Comparison of ENCODE assay signal across 8 cellular contexts in genomic region chr2:85433511-85434089, GRCh38. TPM values are rescaled to one million over a fixed set of nuclear protein-coding genes. Genes with fewer than 3 reads are reported as not detected.
DNase-seq lines count a peak whose midpoint lies in the region; ATAC-seq and TF ChIP-seq lines count a peak whose summit lies in the region.

No MANE protein-coding gene starts in this region.

- ATAC-seq in HG02870 (IDR thresholded peaks at IDR 0.05; ENCODE audit: unreplicated experiment), result no peak
- no peak for ATAC-seq in HG03139 (IDR thresholded peaks at IDR 0.05; ENCODE audit: unreplicated experiment)

- DNase-seq in NCI-H524 (lab: John Stamatoyannopoulos, UW), result peak; percentile 79 to 81
- no peak for DNase-seq in epithelial cell of proximal tubule (ENCODE audit: low read depth)
- no peak for DNase-seq in activated effector memory CD4-positive, alpha-beta T cell treated with Interleukin-2 at 50 U/mL for 16 hours
- no peak for DNase-seq in activated CD8-positive, alpha-beta memory T cell treated with anti-CD3 and anti-CD28 coated beads for 24 hours

- no peak for TF ChIP-seq CTCF in epithelial cell of proximal tubule (conservative IDR thresholded peaks at IDR 0.05; ENCODE audit: low read depth, low read length)

- no peaks in the 10 kb centered on the region for H3K27me3 ChIP-seq in BLaER1 treated with 17β-estradiol and CSF1 and Interleukin-3, amounts not matched to agents 10 nM and 100 nM
- H3K27me3 ChIP-seq in mucosa of stomach (ENCODE audit: control insufficient read depth, insufficient read depth, low read length), result no peaks in the 10 kb centered on the region

- H3K4me2 ChIP-seq in BLaER1 treated with 17β-estradiol and CSF1 and Interleukin-3, amounts not matched to agents 10 nM and 100 nM, result peak overlapping the region; percentile 72 to 95 (median 90)

- H3K9me3 ChIP-seq in BLaER1 treated with 17β-estradiol and CSF1 and Interleukin-3, amounts not matched to agents 10 nM and 100 nM (replicated peaks in 1 of 11), result no peaks in the 10 kb centered on the region
- H3K9me3 ChIP-seq in mucosa of stomach (ENCODE audit: control insufficient read depth, low read length), result no peaks in the 10 kb centered on the region

- peak overlapping the region in 9 of 11 experiments; percentile 7 to 88 (median 45); a peak in 11 of 22 replicates for H3K9ac ChIP-seq in BLaER1 treated with 17β-estradiol and CSF1 and Interleukin-3, amounts not matched to agents 10 nM and 100 nM
- H3K9ac ChIP-seq in mucosa of stomach (ENCODE audit: low read length), result peak overlapping the region; percentile 50

- H4K20me1 ChIP-seq in BLaER1 treated with 17β-estradiol and CSF1 and Interleukin-3, amounts not matched to agents 10 nM and 100 nM, result no peaks in the 10 kb centered on the region

- H3K4me1 ChIP-seq in BLaER1 treated with 17β-estradiol and CSF1 and Interleukin-3, amounts not matched to agents 10 nM and 100 nM, result peaks cover 83 to 93% (median 91%) of the 10 kb centered on the region in 10 experiments
- peaks cover 52% of the 10 kb centered on the region for H3K4me1 ChIP-seq in mucosa of stomach (ENCODE audit: control insufficient read depth, insufficient read depth, low read length)

- no peaks in the 10 kb centered on the region for H3K36me3 ChIP-seq in BLaER1 treated with 17β-estradiol and CSF1 and Interleukin-3, amounts not matched to agents 10 nM and 100 nM
- no peaks in the 10 kb centered on the region for H3K36me3 ChIP-seq in mucosa of stomach (ENCODE audit: control insufficient read depth, insufficient read depth, low read length)

- H3K27ac ChIP-seq in BLaER1 treated with 17β-estradiol and CSF1 and Interleukin-3, amounts not matched to agents 10 nM and 100 nM, result peak overlapping the region in 8 of 11 experiments; percentile 41 to 97 (median 92); a peak in 12 of 22 replicates

- no peak overlapping the region for H3K4me3 ChIP-seq in BLaER1 treated with 17β-estradiol and CSF1 and Interleukin-3, amounts not matched to agents 10 nM and 100 nM
- H3K4me3 ChIP-seq in epithelial cell of proximal tubule (ENCODE audit: low read depth, low read length) (peak overlapping the region; percentile 15), mucosa of stomach (ENCODE audit: low read length) (no peak overlapping the region)

RNA-seq across cellular contexts. Expression of gene SH2D6, which starts 15.1 kb away (rescaled TPM):
- total RNA-seq in epithelial cell of proximal tubule, result not detected in 2 replicates

RNA-seq across cellular contexts. Expression of gene CAPG, which starts 23.4 kb away (rescaled TPM):
- 358 and 441 TPM in 2 replicates for total RNA-seq in epithelial cell of proximal tubule

Comparison
In these comparisons a context has a peak if more than half of its experiments do, and no peak if none do; other contexts are left out.
1. DNase-seq: peak in NCI-H524 (2 of 2); none in epithelial cell of proximal tubule (single experiment), activated effector memory CD4-positive, alpha-beta T cell treated with Interleukin-2 at 50 U/mL for 16 hours (single experiment) and activated CD8-positive, alpha-beta memory T cell treated with anti-CD3 and anti-CD28 coated beads for 24 hours (single experiment).